9 cellular contexts compared by ENCODE assay signal in the genomic region with DNA sequence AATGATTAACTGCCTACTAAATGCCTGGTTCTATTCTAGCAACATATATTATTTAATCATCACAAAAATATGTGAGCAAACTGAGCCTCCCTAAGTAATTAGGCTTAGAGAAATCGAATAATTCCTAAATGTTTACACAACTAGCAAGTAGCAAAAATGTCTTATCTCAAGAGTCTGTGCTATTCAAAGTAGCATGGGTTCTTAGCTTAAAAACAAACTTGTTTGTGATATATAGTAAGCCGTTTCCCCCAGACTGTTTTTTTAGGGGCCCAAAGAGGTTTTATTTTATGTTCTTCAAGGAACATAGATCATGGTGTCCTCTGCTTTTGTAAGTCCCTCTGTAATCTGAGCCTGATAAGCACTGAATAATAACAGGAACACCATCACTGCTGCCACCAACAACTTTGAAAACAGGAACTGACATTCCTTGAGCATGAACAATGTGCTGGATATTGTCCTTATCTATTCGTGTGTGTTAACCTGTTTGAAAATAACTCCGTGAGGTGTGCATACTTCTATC.
DNase-seq lines count a peak whose midpoint lies in the region; ATAC-seq and TF ChIP-seq lines count a peak whose summit lies in the region.
"Had no signal": no experiment of that assay in that cellular context is flagged by ENCODE, and none has a peak within 500 bp of the region (broad histone marks: within the 10 kb centered on the region; RNA-seq: fewer than 3 reads in every experiment).

No MANE protein-coding gene starts in this region.

- TF ChIP-seq CTCF in Calu3 (IDR thresholded peaks at IDR 0.05; ENCODE audit: unreplicated experiment) (no peak), fibroblast of villous mesenchyme (IDR thresholded peaks at IDR 0.05; ENCODE audit: insufficient read depth, low read depth, low read length) (no peak), nephron progenitor cell (IDR thresholded peaks at IDR 0.05) (no peak)

- H3K4me1 Mint-ChIP-seq in Calu3 (ENCODE audit: low read depth, unreplicated experiment), result peaks cover 33% of the 10 kb centered on the region
- peaks cover 81% of the 10 kb centered on the region for H3K4me1 Mint-ChIP-seq in nephron progenitor cell

- no peaks in the 10 kb centered on the region for H3K27me3 Mint-ChIP-seq in Calu3 (ENCODE audit: unreplicated experiment)
- no peaks in the 10 kb centered on the region for H3K27me3 Mint-ChIP-seq in nephron progenitor cell (ENCODE audit: low read depth, poor library complexity)

- H3K36me3 Mint-ChIP-seq in Calu3 (ENCODE audit: insufficient read depth, unreplicated experiment) (no peaks in the 10 kb centered on the region), nephron progenitor cell (ENCODE audit: low read depth) (peaks cover 24% of the 10 kb centered on the region)
- H3K36me3 Mint-ChIP-seq: natural killer cell had no signal

- peak overlapping the region; percentile 53 for H3K4me3 Mint-ChIP-seq in Calu3 (ENCODE audit: low read depth, unreplicated experiment)
- peak overlapping the region; percentile 47 for H3K4me3 Mint-ChIP-seq in nephron progenitor cell
- H3K4me3 Mint-ChIP-seq: natural killer cell had no signal

- H3K27ac Mint-ChIP-seq in Calu3 (ENCODE audit: unreplicated experiment) (peak overlapping the region; percentile 91), nephron progenitor cell (peak overlapping the region; percentile 87)

- DNase-seq in Calu3 (peak; percentile 17), fibroblast of villous mesenchyme (ENCODE audit: low read depth) (peak; percentile 66), nephron progenitor cell (no peak), mesenteric fat pad (ENCODE audit: low spot score) (no peak)
- no peak for DNase-seq in stimulated activated CD8-positive, alpha-beta memory T cell treated with anti-CD3 and anti-CD28 coated beads, Interleukin-4, amount 100 ng/mL, for 48 hours
- DNase-seq: natural killer cell had no signal

- ATAC-seq in SK-N-SH treated with all-trans-retinoic acid at 6 μM for 48 hours (peak; percentile 57), HG02623 (IDR thresholded peaks at IDR 0.05; ENCODE audit: unreplicated experiment) (no peak), GM18873 (IDR thresholded peaks at IDR 0.05; ENCODE audit: low FRiP score, unreplicated experiment) (no peak)

- H3K9me3 Mint-ChIP-seq in Calu3 (ENCODE audit: low read depth, unreplicated experiment) (no peaks in the 10 kb centered on the region), nephron progenitor cell (no peaks in the 10 kb centered on the region)
- H3K9me3 Mint-ChIP-seq: natural killer cell had no signal

- no peak overlapping the region for H3K4me3 ChIP-seq in fibroblast of villous mesenchyme (ENCODE audit: low read depth, low read length)

- intact Hi-C loops in Calu3 (cut with micrococcal nuclease; ENCODE audit: unreplicated experiment), result loop anchor here (2.0 kb wide), 1 partner anchor 68 kb away; a partner anchor contains a TSS

- no TSS peak for BruUV-seq in Calu3 (replicated peaks; lab: Mats Ljungman, UMichigan)

- CTCF ChIA-PET in Calu3 (lab: Charles Lee), result interaction anchor here (1.0 kb wide), 1 partner anchor 48 kb away, joined by 3 read pairs; no protein-coding TSS in a partner anchor

TF ChIP-seq in SK-N-SH treated with all-trans-retinoic acid at 6 μM for 48 hours, 23 proteins besides CTCF, POLR2A, EP300 and RAD21:
- TF ChIP-seq PPARA (CRISPR knock-in tag; IDR thresholded peaks at IDR 0.05; ENCODE audit: borderline replicate concordance) (no peak), TOX (CRISPR knock-in tag; IDR thresholded peaks at IDR 0.05; ENCODE audit: borderline replicate concordance) (no peak), ZC3H10 (CRISPR knock-in tag; IDR thresholded peaks at IDR 0.05) (no peak), OSR1 (CRISPR knock-in tag; IDR thresholded peaks at IDR 0.05) (no peak)

Comparison
In these comparisons a context has a peak if more than half of its experiments do, and no peak if none do; other contexts are left out.
1. DNase-seq: peak in Calu3 (single experiment) and fibroblast of villous mesenchyme (single experiment); none in nephron progenitor cell (single experiment), stimulated activated CD8-positive, alpha-beta memory T cell treated with anti-CD3 and anti-CD28 coated beads, Interleukin-4, amount 100 ng/mL, for 48 hours (single experiment) and mesenteric fat pad (single experiment).